In genomic region chr5:38420246-38420645, GRCh38 we compare ENCODE assay signal across 1 cellular context.
TF ChIP-seq lines count a peak whose summit lies in the region.

No MANE protein-coding gene starts in this region.

TF ChIP-seq in IMR-90, 13 proteins besides CTCF, POLR2A, EP300 and RAD21:
- TF ChIP-seq SMC3 (IDR thresholded peaks at IDR 0.05; ENCODE audit: low read depth, low read length): no peak
- TF ChIP-seq BHLHE40 (IDR thresholded peaks at IDR 0.05; ENCODE audit: low read depth, low read length): no peak
- no peak for TF ChIP-seq ELK1 (IDR thresholded peaks at IDR 0.05; ENCODE audit: borderline replicate concordance, low read depth, low read length)
- TF ChIP-seq MXI1 (IDR thresholded peaks at IDR 0.05; ENCODE audit: borderline replicate concordance, low read depth, low read length): no peak
- TF ChIP-seq USF2 (IDR thresholded peaks at IDR 0.05; ENCODE audit: low read depth, low read length): peak; percentile 28; the same call in 1 of the 2 replicates
- TF ChIP-seq NFE2L2 (IDR thresholded peaks at IDR 0.05; ENCODE audit: low read depth, low read length): no peak
- no peak for TF ChIP-seq FOS (IDR thresholded peaks at IDR 0.05; ENCODE audit: low read depth, low read length)
- no peak for TF ChIP-seq RFX5 (IDR thresholded peaks at IDR 0.05; ENCODE audit: low read depth, low read length)
TF ChIP-seq in IMR-90: peak in this region for 1.
